Comparison of ENCODE assay signal across 1 cellular context in genomic region chr3:150727653-150728502, GRCh38.
A peak's percentile ranks its signal among the peaks of the same experiment; 100 is the strongest.
TF ChIP-seq lines count a peak whose summit lies in the region.

No MANE protein-coding gene starts in this region.

TF ChIP-seq in K562, 482 proteins besides CTCF, POLR2A, EP300 and RAD21 (continued from another document and continues in another):
- TF ChIP-seq BRF2 (IDR thresholded peaks at IDR 0.05; ENCODE audit: borderline replicate concordance, insufficient read depth, insufficient read length) (no peak), ZNF184 (CRISPR knock-in tag; IDR thresholded peaks at IDR 0.05) (no peak), CREBBP (IDR thresholded peaks at IDR 0.05; ENCODE audit: low read depth, low read length) (no peak), CUX1 (CRISPR knock-in tag; IDR thresholded peaks at IDR 0.05) (no peak), ZNF449 (CRISPR knock-in tag; IDR thresholded peaks at IDR 0.05) (no peak), COPS2 (conservative IDR thresholded peaks at IDR 0.05) (no peak), HCFC1 (IDR thresholded peaks at IDR 0.05; ENCODE audit: low read depth, low read length) (peak; percentile 29), TFAM (CRISPR knock-in tag; conservative IDR thresholded peaks at IDR 0.05) (no peak), SPI1 (IDR thresholded peaks at IDR 0.05; ENCODE audit: borderline replicate concordance, low read depth, low read length) (peak; percentile 72), ZNF316 (IDR thresholded peaks at IDR 0.05) (peak; percentile 99), MNT (conservative IDR thresholded peaks at IDR 0.05) (peak in 1 of 2 experiments; percentile 47; a peak in 1 of 4 replicates), PCBP1 (IDR thresholded peaks at IDR 0.05; ENCODE audit: low read depth, low read length, poor library complexity, severe bottlenecking) (no peak), NR4A1 (CRISPR knock-in tag; IDR thresholded peaks at IDR 0.05) (no peak), NR4A1 (tag; IDR thresholded peaks at IDR 0.05) (peak; percentile 83), CBX1 (IDR thresholded peaks at IDR 0.05; ENCODE audit: low read depth) (no peak), RREB1 (CRISPR knock-in tag; IDR thresholded peaks at IDR 0.05) (0 out of 2 replicates have a peak, but pooled peaks have one; percentile 29), THAP7 (CRISPR knock-in tag; IDR thresholded peaks at IDR 0.05) (no peak), ZNF444 (CRISPR knock-in tag; IDR thresholded peaks at IDR 0.05) (no peak), SMARCE1 (IDR thresholded peaks at IDR 0.05) (peak; percentile 82), SRSF3 (IDR thresholded peaks at IDR 0.05; ENCODE audit: insufficient read depth, low read length) (no peak), HINFP (tag; conservative IDR thresholded peaks at IDR 0.05; ENCODE audit: low read depth) (no peak), FOXP1 (CRISPR knock-in tag; IDR thresholded peaks at IDR 0.05) (no peak), MCM7 (IDR thresholded peaks at IDR 0.05) (no peak), MTA1 (IDR thresholded peaks at IDR 0.05; ENCODE audit: borderline replicate concordance) (no peak), ZC3H11A (IDR thresholded peaks at IDR 0.05; ENCODE audit: low read depth, low read length) (no peak), ZNF695 (CRISPR knock-in tag; IDR thresholded peaks at IDR 0.05) (no peak), LEF1 (IDR thresholded peaks at IDR 0.05) (peak; percentile 67), JUND (IDR thresholded peaks at IDR 0.05; ENCODE audit: borderline replicate concordance, low read depth, low read length) (peak; percentile 43; the same call in 1 of the 2 replicates), JUND (tag; IDR thresholded peaks at IDR 0.05; ENCODE audit: borderline replicate concordance, low read depth, low read length) (peak; percentile 66; the same call in 1 of the 3 replicates), ZNF445 (CRISPR knock-in tag; IDR thresholded peaks at IDR 0.05; ENCODE audit: low read depth) (0 out of 2 replicates have a peak, but pooled peaks have one; percentile 12)
- TF ChIP-seq, protein P1, sequence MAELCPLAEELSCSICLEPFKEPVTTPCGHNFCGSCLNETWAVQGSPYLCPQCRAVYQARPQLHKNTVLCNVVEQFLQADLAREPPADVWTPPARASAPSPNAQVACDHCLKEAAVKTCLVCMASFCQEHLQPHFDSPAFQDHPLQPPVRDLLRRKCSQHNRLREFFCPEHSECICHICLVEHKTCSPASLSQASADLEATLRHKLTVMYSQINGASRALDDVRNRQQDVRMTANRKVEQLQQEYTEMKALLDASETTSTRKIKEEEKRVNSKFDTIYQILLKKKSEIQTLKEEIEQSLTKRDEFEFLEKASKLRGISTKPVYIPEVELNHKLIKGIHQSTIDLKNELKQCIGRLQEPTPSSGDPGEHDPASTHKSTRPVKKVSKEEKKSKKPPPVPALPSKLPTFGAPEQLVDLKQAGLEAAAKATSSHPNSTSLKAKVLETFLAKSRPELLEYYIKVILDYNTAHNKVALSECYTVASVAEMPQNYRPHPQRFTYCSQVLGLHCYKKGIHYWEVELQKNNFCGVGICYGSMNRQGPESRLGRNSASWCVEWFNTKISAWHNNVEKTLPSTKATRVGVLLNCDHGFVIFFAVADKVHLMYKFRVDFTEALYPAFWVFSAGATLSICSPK (IDR thresholded peaks at IDR 0.05; ENCODE audit: borderline replicate concordance) = no peak
- TF ChIP-seq, protein P2, sequence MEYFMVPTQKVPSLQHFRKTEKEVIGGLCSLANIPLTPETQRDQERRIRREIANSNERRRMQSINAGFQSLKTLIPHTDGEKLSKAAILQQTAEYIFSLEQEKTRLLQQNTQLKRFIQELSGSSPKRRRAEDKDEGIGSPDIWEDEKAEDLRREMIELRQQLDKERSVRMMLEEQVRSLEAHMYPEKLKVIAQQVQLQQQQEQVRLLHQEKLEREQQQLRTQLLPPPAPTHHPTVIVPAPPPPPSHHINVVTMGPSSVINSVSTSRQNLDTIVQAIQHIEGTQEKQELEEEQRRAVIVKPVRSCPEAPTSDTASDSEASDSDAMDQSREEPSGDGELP (CRISPR knock-in tag; IDR thresholded peaks at IDR 0.05; ENCODE audit: borderline replicate concordance) = no peak
